ENCODE assay signal across 12 cellular contexts in the genomic region with DNA sequence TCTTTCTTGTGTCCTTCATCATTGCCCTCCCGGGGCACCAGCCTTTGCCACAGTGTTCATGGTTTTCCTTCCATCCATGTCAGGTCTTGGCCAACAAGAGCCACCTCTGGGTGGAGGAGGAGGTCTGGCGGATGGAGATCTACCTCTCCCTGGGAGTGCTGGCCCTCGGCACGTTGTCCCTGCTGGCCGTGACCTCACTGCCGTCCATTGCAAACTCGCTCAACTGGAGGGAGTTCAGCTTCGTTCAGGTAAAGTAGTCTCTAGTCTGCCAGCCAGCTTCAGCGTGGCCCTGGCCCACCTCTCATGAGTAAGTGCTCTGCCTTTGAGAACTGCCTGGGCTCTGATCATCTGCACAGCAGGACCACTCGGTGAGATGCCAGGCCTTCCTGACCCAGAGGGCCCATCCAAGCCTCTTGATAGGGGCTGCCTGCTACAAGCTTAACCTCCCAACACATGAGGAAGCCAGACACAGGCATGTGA.
"Had no signal": no experiment of that assay in that cellular context is flagged by ENCODE, and none has a peak within 500 bp of the region (broad histone marks: within the 10 kb centered on the region; RNA-seq: fewer than 3 reads in every experiment).

No MANE protein-coding gene starts in this region.

- H3K27me3 ChIP-seq: colonic mucosa, gastrocnemius medialis, heart right ventricle, neural progenitor cell, right atrium auricular region had no signal

- H3K4me1 ChIP-seq: colonic mucosa, right atrium auricular region had no signal

- H3K4me2 ChIP-seq: neural progenitor cell had no signal

- ATAC-seq: activated CD8-positive, alpha-beta T cell treated with anti-CD3 and anti-CD28 coated beads, Interleukin-2, amount 10 ng/mL, durations not matched to agents 7 days and 5 days; gastrocnemius medialis; heart right ventricle had no signal

- H3K9me3 Mint-ChIP-seq: activated naive CD4-positive, alpha-beta T cell treated with anti-CD3 and anti-CD28 coated beads for 36 hours; mesothelial cell of epicardium; neural progenitor cell had no signal

- DNase-seq: activated CD4-positive, alpha-beta T cell treated with anti-CD3 and anti-CD28 coated beads for 48 hours; activated CD8-positive, alpha-beta T cell treated with anti-CD3 and anti-CD28 coated beads, Interleukin-2, amount 10 ng/mL, durations not matched to agents 7 days and 5 days; activated naive CD4-positive, alpha-beta T cell treated with anti-CD3 and anti-CD28 coated beads for 36 hours; colonic mucosa; effector CD4-positive, alpha-beta T cell; gastrocnemius medialis; heart right ventricle; stimulated activated CD4-positive, alpha-beta T cell treated with anti-CD3 and anti-CD28 coated beads, Interleukin-4, amount 100 ng/mL, for 4 hours had no signal

- H3K36me3 Mint-ChIP-seq: mesothelial cell of epicardium, neural progenitor cell had no signal

- H3K27ac ChIP-seq: colonic mucosa, heart right ventricle, neural progenitor cell, right atrium auricular region, skin epidermis had no signal

- H3K9me3 ChIP-seq: colonic mucosa, gastrocnemius medialis, heart right ventricle, right atrium auricular region had no signal

- H3K36me3 ChIP-seq: colonic mucosa, neural progenitor cell, right atrium auricular region had no signal

- H3K27ac Mint-ChIP-seq: activated CD8-positive, alpha-beta T cell treated with anti-CD3 and anti-CD28 coated beads, Interleukin-2, amount 10 ng/mL, durations not matched to agents 7 days and 5 days; activated naive CD4-positive, alpha-beta T cell treated with anti-CD3 and anti-CD28 coated beads for 36 hours; mesothelial cell of epicardium had no signal

- H2AFZ ChIP-seq: neural progenitor cell had no signal

- H3K4me3 ChIP-seq: colonic mucosa, gastrocnemius medialis, heart right ventricle, neural progenitor cell, right atrium auricular region, skin epidermis had no signal

- H3K4me3 Mint-ChIP-seq: activated CD8-positive, alpha-beta T cell treated with anti-CD3 and anti-CD28 coated beads, Interleukin-2, amount 10 ng/mL, durations not matched to agents 7 days and 5 days; activated naive CD4-positive, alpha-beta T cell treated with anti-CD3 and anti-CD28 coated beads for 36 hours; mesothelial cell of epicardium; neural progenitor cell had no signal

- H3K9ac ChIP-seq: neural progenitor cell had no signal
